8 cellular contexts compared by ENCODE assay signal in genomic region chr4:3292571-3293409, GRCh38. TPM values are rescaled to one million over a fixed set of nuclear protein-coding genes. Genes with fewer than 3 reads are reported as not detected.
A peak's percentile ranks its signal among the peaks of the same experiment; 100 is the strongest.
DNase-seq lines count a peak whose midpoint lies in the region; ATAC-seq and TF ChIP-seq lines count a peak whose summit lies in the region.

Gene RGS12 (plus strand): TSS chr4:3293021. CDS start chr4:3316171, 23,150 bp downstream.

- no peaks in the 10 kb centered on the region for H3K27me3 ChIP-seq in left ventricle myocardium inferior (ENCODE audit: low read depth)
- no peaks in the 10 kb centered on the region for H3K27me3 ChIP-seq in upper lobe of left lung

- H3K36me3 ChIP-seq in left ventricle myocardium inferior (no peaks in the 10 kb centered on the region), upper lobe of left lung (no peaks in the 10 kb centered on the region)

- DNase-seq in GM04503 (ENCODE audit: low read depth), result peak; percentile 45
- DNase-seq in NCI-H1417 (lab: John Stamatoyannopoulos, UW), result peak; percentile 84 to 94 (median 91)
- DNase-seq in amygdala (lab: John Stamatoyannopoulos, UW), result peak; percentile 40 to 98 (median 93)
- peak; percentile 95 for DNase-seq in left ventricle myocardium inferior
- DNase-seq in progenitor cell of endocrine pancreas (ENCODE audit: low spot score, unreplicated experiment), result peak; percentile 93
- peak; percentile 96 to 99 for DNase-seq in upper lobe of left lung

- intact Hi-C loops in left ventricle myocardium inferior (cut with micrococcal nuclease), result no loop called here

- H3K9me3 ChIP-seq in left ventricle myocardium inferior (replicated peaks) (no peaks in the 10 kb centered on the region), upper lobe of left lung (no peaks in the 10 kb centered on the region)

- peak within 1 kb of the TSS; percentile 94 for H3K4me3 Mint-ChIP-seq in T-helper 1 cell treated with Interleukin-12 subunit alpha and Interleukin-12 subunit beta and Interleukin-4 antibody, amounts not matched to agents 30 μg/mL and 1 μg/mL, for 36 hours
- peak within 1 kb of the TSS; percentile 91 for H3K4me3 Mint-ChIP-seq in progenitor cell of endocrine pancreas (ENCODE audit: low read depth)

- 0 to 3% methylated on average over 6 to 31 of the region's 121 CpGs for WGBS in upper lobe of left lung, 2 donors

- peak within 1 kb of the TSS; percentile 64 for H3K27ac Mint-ChIP-seq in T-helper 1 cell treated with Interleukin-12 subunit alpha and Interleukin-12 subunit beta and Interleukin-4 antibody, amounts not matched to agents 30 μg/mL and 1 μg/mL, for 36 hours
- peak within 1 kb of the TSS; percentile 94 for H3K27ac Mint-ChIP-seq in progenitor cell of endocrine pancreas

- H3K9me3 Mint-ChIP-seq in T-helper 1 cell treated with Interleukin-12 subunit alpha and Interleukin-12 subunit beta and Interleukin-4 antibody, amounts not matched to agents 30 μg/mL and 1 μg/mL, for 36 hours, result no peaks in the 10 kb centered on the region
- peaks cover 3% of the 10 kb centered on the region for H3K9me3 Mint-ChIP-seq in progenitor cell of endocrine pancreas (ENCODE audit: low read depth)

- peak; percentile 87 for ATAC-seq in HG02642 (IDR thresholded peaks at IDR 0.05; ENCODE audit: poor library complexity, unreplicated experiment)
- ATAC-seq in upper lobe of left lung (ENCODE audit: low FRiP score in 2 of 2), result peak; percentile 96 to 97

- no peak for TF ChIP-seq EP300 in upper lobe of left lung (IDR thresholded peaks at IDR 0.05)

- no peaks in the 10 kb centered on the region for H3K36me3 Mint-ChIP-seq in T-helper 1 cell treated with Interleukin-12 subunit alpha and Interleukin-12 subunit beta and Interleukin-4 antibody, amounts not matched to agents 30 μg/mL and 1 μg/mL, for 36 hours (ENCODE audit: low read depth)
- peaks cover 5% of the 10 kb centered on the region for H3K36me3 Mint-ChIP-seq in progenitor cell of endocrine pancreas (ENCODE audit: insufficient read depth)

- peak within 1 kb of the TSS; percentile 98 for H3K27ac ChIP-seq in left ventricle myocardium inferior (replicated peaks)
- H3K27ac ChIP-seq in upper lobe of left lung, result peak within 1 kb of the TSS; percentile 92 to 96 (median 96)

- peak; percentile 43 to 86 (median 82) for TF ChIP-seq POLR2A in upper lobe of left lung (IDR thresholded peaks at IDR 0.05)

- H3K4me1 ChIP-seq in left ventricle myocardium inferior (peaks cover 49% of the 10 kb centered on the region), upper lobe of left lung (peaks cover 17 to 43% (median 24%) of the 10 kb centered on the region in 4 donors)

- H3K4me3 ChIP-seq in left ventricle myocardium inferior, result peak within 1 kb of the TSS; percentile 98
- H3K4me3 ChIP-seq in upper lobe of left lung, result peak within 1 kb of the TSS; percentile 69 to 95 (median 90)

- H3K4me1 Mint-ChIP-seq in T-helper 1 cell treated with Interleukin-12 subunit alpha and Interleukin-12 subunit beta and Interleukin-4 antibody, amounts not matched to agents 30 μg/mL and 1 μg/mL, for 36 hours (ENCODE audit: low read depth), result peaks cover 10% of the 10 kb centered on the region
- H3K4me1 Mint-ChIP-seq in progenitor cell of endocrine pancreas (ENCODE audit: low read depth), result peaks cover 25% of the 10 kb centered on the region

- no peak for TF ChIP-seq CTCF in left ventricle myocardium inferior (IDR thresholded peaks at IDR 0.05; ENCODE audit: borderline replicate concordance)
- no peak for TF ChIP-seq CTCF in progenitor cell of endocrine pancreas (IDR thresholded peaks at IDR 0.05; ENCODE audit: unreplicated experiment)
- TF ChIP-seq CTCF in upper lobe of left lung (IDR thresholded peaks at IDR 0.05), result peak in 1 of 6 experiments; percentile 30

- peaks cover 64% of the 10 kb centered on the region for H3K27me3 Mint-ChIP-seq in T-helper 1 cell treated with Interleukin-12 subunit alpha and Interleukin-12 subunit beta and Interleukin-4 antibody, amounts not matched to agents 30 μg/mL and 1 μg/mL, for 36 hours (ENCODE audit: low read depth)
- H3K27me3 Mint-ChIP-seq in progenitor cell of endocrine pancreas, result no peaks in the 10 kb centered on the region

RNA-seq across cellular contexts. Expression of gene RGS12, which starts in this region (rescaled TPM):
- 13.4 TPM for total RNA-seq in left ventricle myocardium inferior
- total RNA-seq in progenitor cell of endocrine pancreas, result 102 and 106 TPM in 2 replicates
- total RNA-seq in upper lobe of left lung, result 100 to 1,000 TPM in 1 of 6 donors, 10 to 100 TPM in 5; 17.8 to 124 (median 49.7) TPM

Comparison
In these comparisons a context has a peak if more than half of its experiments do, and no peak if none do; other contexts are left out.
1. Peak in every context shown above with its lines: DNase-seq, ATAC-seq, H3K4me3 ChIP-seq and H3K27ac ChIP-seq.
2. DNase-seq: peak in every context shown above with its lines; median percentile 98 in upper lobe of left lung; 95 in left ventricle myocardium inferior; 93 in amygdala; 93 in progenitor cell of endocrine pancreas; 91 in NCI-H1417; 45 in GM04503.